In genomic region chr18:26228562-26229260, GRCh38 we compare ENCODE assay signal across 1 cellular context.
TF ChIP-seq lines count a peak whose summit lies in the region.

No MANE protein-coding gene starts in this region.

TF ChIP-seq in HepG2, 621 proteins besides CTCF, POLR2A, EP300 and RAD21:
- TF ChIP-seq ZHX1 (CRISPR knock-in tag; IDR thresholded peaks at IDR 0.05; ENCODE audit: low read depth) (no peak), ZNF569 (CRISPR knock-in tag; IDR thresholded peaks at IDR 0.05; ENCODE audit: borderline replicate concordance) (no peak), ZNF747 (CRISPR knock-in tag; IDR thresholded peaks at IDR 0.05; ENCODE audit: borderline replicate concordance) (no peak), MTERF4 (CRISPR knock-in tag; IDR thresholded peaks at IDR 0.05) (no peak), ZBTB21 (CRISPR knock-in tag; IDR thresholded peaks at IDR 0.05) (no peak), ZNF33A (CRISPR knock-in tag; IDR thresholded peaks at IDR 0.05; ENCODE audit: borderline replicate concordance) (no peak), MEIS1 (CRISPR knock-in tag; IDR thresholded peaks at IDR 0.05; ENCODE audit: borderline replicate concordance) (no peak), PAWR (CRISPR knock-in tag; IDR thresholded peaks at IDR 0.05; ENCODE audit: borderline replicate concordance) (no peak), SRF (IDR thresholded peaks at IDR 0.05; ENCODE audit: low read depth, low read length) (no peak), KAT7 (CRISPR knock-in tag; IDR thresholded peaks at IDR 0.05; ENCODE audit: borderline replicate concordance) (no peak), ZNF749 (CRISPR knock-in tag; IDR thresholded peaks at IDR 0.05; ENCODE audit: borderline replicate concordance) (no peak), CBX5 (CRISPR knock-in tag; IDR thresholded peaks at IDR 0.05; ENCODE audit: borderline replicate concordance) (no peak), HOXA5 (CRISPR knock-in tag; IDR thresholded peaks at IDR 0.05) (no peak)
